Comparison of ENCODE assay signal across 22 cellular contexts in the genomic region with DNA sequence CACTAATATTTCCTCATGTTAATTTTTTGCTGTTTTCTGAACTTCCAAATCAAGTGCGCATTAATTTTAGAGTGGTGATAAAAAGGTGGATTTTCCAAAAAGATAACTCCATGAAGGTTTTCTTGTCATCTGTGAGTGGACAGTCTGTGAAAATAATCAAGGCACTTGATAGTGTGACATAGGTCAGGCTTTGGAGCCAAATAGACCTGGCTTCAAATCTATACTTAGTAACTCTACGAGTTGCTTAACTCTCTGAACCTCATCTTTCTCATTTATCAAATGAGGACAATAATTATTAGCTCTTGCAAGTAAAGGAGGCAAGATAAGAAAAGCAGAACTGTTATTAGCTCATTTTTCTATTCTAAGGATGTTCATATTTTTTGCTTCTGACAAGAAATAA.
"Had no signal": no experiment of that assay in that cellular context is flagged by ENCODE, and none has a peak within 500 bp of the region (broad histone marks: within the 10 kb centered on the region; RNA-seq: fewer than 3 reads in every experiment).

No MANE protein-coding gene starts in this region.

- H3K4me1 ChIP-seq: colonic mucosa, esophagus squamous epithelium, gastroesophageal sphincter had no signal

- ATAC-seq: effector memory CD8-positive, alpha-beta T cell; esophagus mucosa; foreskin keratinocyte; gastroesophageal sphincter had no signal

- H3K27me3 ChIP-seq: colonic mucosa, esophagus muscularis mucosa, esophagus squamous epithelium, foreskin keratinocyte, gastroesophageal sphincter, heart left ventricle had no signal

- H3K27ac ChIP-seq: colonic mucosa, coronary artery, dorsolateral prefrontal cortex, epithelial cell of prostate, esophagus muscularis mucosa, esophagus squamous epithelium, foreskin keratinocyte, gastroesophageal sphincter, heart left ventricle had no signal

- H3K36me3 ChIP-seq: colonic mucosa, esophagus muscularis mucosa, esophagus squamous epithelium, gastroesophageal sphincter, heart left ventricle had no signal

- H3K4me3 ChIP-seq: colonic mucosa, coronary artery, dorsolateral prefrontal cortex, esophagus muscularis mucosa, esophagus squamous epithelium, gastroesophageal sphincter, heart left ventricle had no signal

- H3K9me3 ChIP-seq: colonic mucosa, esophagus muscularis mucosa, esophagus squamous epithelium, gastroesophageal sphincter, heart left ventricle had no signal

- DNase-seq: colonic mucosa; cortex of kidney; dermis blood vessel endothelial cell; dorsolateral prefrontal cortex; effector CD4-positive, alpha-beta T cell; effector CD8-positive, alpha-beta T cell; effector memory CD4-positive, alpha-beta T cell; effector memory CD8-positive, alpha-beta T cell; endodermal cell; erythroblast; esophagus squamous epithelium; foreskin fibroblast; foreskin keratinocyte; foreskin melanocyte; glutamatergic neuron; head of caudate nucleus; heart left ventricle had no signal
